In genomic region chr9:18826248-18826647, GRCh38 we compare ENCODE assay signal across 13 cellular contexts.
DNase-seq lines count a peak whose midpoint lies in the region; TF ChIP-seq lines count a peak whose summit lies in the region.
"Had no signal": no experiment of that assay in that cellular context is flagged by ENCODE, and none has a peak within 500 bp of the region (broad histone marks: within the 10 kb centered on the region; RNA-seq: fewer than 3 reads in every experiment).

No MANE protein-coding gene starts in this region.

- H3K4ac ChIP-seq in mesendoderm (ENCODE audit: low read depth, low read length), result no peak overlapping the region

- no peak overlapping the region for H3K56ac ChIP-seq in mesendoderm (ENCODE audit: low read length)

- DNase-seq in NCI-H2107 treated with DMSO at 0.1 percent for 48 hours (lab: John Stamatoyannopoulos, UW; ENCODE audit: unreplicated experiment) (peak; percentile 24), NCI-H2107 (lab: John Stamatoyannopoulos, UW) (no peak), LNCaP clone FGC (ENCODE audit: low read depth) (no peak), NCI-H510A (lab: John Stamatoyannopoulos, UW) (peak; percentile 51), mesendoderm (peak; percentile 47)
- no peak for DNase-seq in stimulated activated CD4-positive, alpha-beta T cell treated with anti-CD3 and anti-CD28 coated beads, Interleukin-1b, Interleukin-23, amount 100 ng/mL, for 48 hours
- DNase-seq in stimulated activated CD4-positive, alpha-beta T cell treated with anti-CD3 and anti-CD28 coated beads, Interleukin-4, amount 100 ng/mL, for 24 hours, result no peak
- no peak for DNase-seq in activated CD4-positive, alpha-beta T cell treated with anti-CD3 and anti-CD28 coated beads, Interleukin-2, amount 50 U/mL, for 48 hours
- DNase-seq: heart left ventricle, KBM-7, NCI-H1694, Right ventricle myocardium superior, transverse colon had no signal

- H2AK5ac ChIP-seq in mesendoderm (ENCODE audit: low read length), result no peak overlapping the region

- H3K36me3 ChIP-seq in mesendoderm (ENCODE audit: control insufficient read depth, insufficient read depth, low read length), result no peaks in the 10 kb centered on the region
- H3K36me3 ChIP-seq: transverse colon had no signal

- H3K4me2 ChIP-seq in mesendoderm (ENCODE audit: low read length), result no peak overlapping the region

- no peak overlapping the region for H3K23ac ChIP-seq in mesendoderm (ENCODE audit: low read length)

- H3K79me2 ChIP-seq in mesendoderm (ENCODE audit: control insufficient read depth, insufficient read depth, low read length), result no peaks in the 10 kb centered on the region

- H3K9ac ChIP-seq in mesendoderm (ENCODE audit: low read length), result no peak overlapping the region

- no peaks in the 10 kb centered on the region for H3K79me1 ChIP-seq in mesendoderm (ENCODE audit: low read length)

- no peak overlapping the region for H4K5ac ChIP-seq in mesendoderm (ENCODE audit: low read length)

- no peak overlapping the region for H3K27ac ChIP-seq in mesendoderm (ENCODE audit: low read depth, low read length)
- H3K27ac ChIP-seq: heart left ventricle, transverse colon had no signal

- no CpG with 5 or more reads among the region's 6 CpGs for WGBS in mesendoderm (ENCODE audit: extremely low coverage, insufficient coverage, low lambda C conversion rate)

- H3K27me3 ChIP-seq in mesendoderm (ENCODE audit: insufficient read depth, low read length, poor library complexity), result no peaks in the 10 kb centered on the region
- H3K27me3 ChIP-seq: heart left ventricle, transverse colon had no signal

- no peak overlapping the region for H2BK5ac ChIP-seq in mesendoderm (ENCODE audit: low read length)

- H3K4me3 ChIP-seq in LNCaP clone FGC (ENCODE audit: low read depth, low read length) (no peak overlapping the region), mesendoderm (ENCODE audit: low read length) (no peak overlapping the region)
- H3K4me3 ChIP-seq: heart left ventricle, transverse colon had no signal

- H2BK120ac ChIP-seq in mesendoderm (ENCODE audit: low read depth, low read length), result no peak overlapping the region

- H3K4me1 ChIP-seq in mesendoderm (ENCODE audit: control insufficient read depth, low read depth, low read length), result peaks cover 10% of the 10 kb centered on the region

- H4K8ac ChIP-seq in mesendoderm (ENCODE audit: low read depth, low read length), result no peak overlapping the region

- no peak overlapping the region for H2BK15ac ChIP-seq in mesendoderm (replicated peaks; ENCODE audit: low read depth)

- no peak overlapping the region for H3K18ac ChIP-seq in mesendoderm (ENCODE audit: low read length)

- TF ChIP-seq CTCF in LNCaP clone FGC (IDR thresholded peaks at IDR 0.05; ENCODE audit: control insufficient read depth, extremely low read depth, insufficient read depth), result peak; percentile 20; the same call in 1 of the 2 replicates

Comparison
In these comparisons a context has a peak if more than half of its experiments do, and no peak if none do; other contexts are left out.
1. DNase-seq: peak in NCI-H2107 treated with DMSO at 0.1 percent for 48 hours (single experiment), NCI-H510A (single experiment) and mesendoderm (single experiment); none in NCI-H2107 (single experiment), LNCaP clone FGC (single experiment), stimulated activated CD4-positive, alpha-beta T cell treated with anti-CD3 and anti-CD28 coated beads, Interleukin-1b, Interleukin-23, amount 100 ng/mL, for 48 hours (single experiment), stimulated activated CD4-positive, alpha-beta T cell treated with anti-CD3 and anti-CD28 coated beads, Interleukin-4, amount 100 ng/mL, for 24 hours (single experiment) and activated CD4-positive, alpha-beta T cell treated with anti-CD3 and anti-CD28 coated beads, Interleukin-2, amount 50 U/mL, for 48 hours (0 of 2).